1 cellular context compared by ENCODE assay signal in the genomic region with DNA sequence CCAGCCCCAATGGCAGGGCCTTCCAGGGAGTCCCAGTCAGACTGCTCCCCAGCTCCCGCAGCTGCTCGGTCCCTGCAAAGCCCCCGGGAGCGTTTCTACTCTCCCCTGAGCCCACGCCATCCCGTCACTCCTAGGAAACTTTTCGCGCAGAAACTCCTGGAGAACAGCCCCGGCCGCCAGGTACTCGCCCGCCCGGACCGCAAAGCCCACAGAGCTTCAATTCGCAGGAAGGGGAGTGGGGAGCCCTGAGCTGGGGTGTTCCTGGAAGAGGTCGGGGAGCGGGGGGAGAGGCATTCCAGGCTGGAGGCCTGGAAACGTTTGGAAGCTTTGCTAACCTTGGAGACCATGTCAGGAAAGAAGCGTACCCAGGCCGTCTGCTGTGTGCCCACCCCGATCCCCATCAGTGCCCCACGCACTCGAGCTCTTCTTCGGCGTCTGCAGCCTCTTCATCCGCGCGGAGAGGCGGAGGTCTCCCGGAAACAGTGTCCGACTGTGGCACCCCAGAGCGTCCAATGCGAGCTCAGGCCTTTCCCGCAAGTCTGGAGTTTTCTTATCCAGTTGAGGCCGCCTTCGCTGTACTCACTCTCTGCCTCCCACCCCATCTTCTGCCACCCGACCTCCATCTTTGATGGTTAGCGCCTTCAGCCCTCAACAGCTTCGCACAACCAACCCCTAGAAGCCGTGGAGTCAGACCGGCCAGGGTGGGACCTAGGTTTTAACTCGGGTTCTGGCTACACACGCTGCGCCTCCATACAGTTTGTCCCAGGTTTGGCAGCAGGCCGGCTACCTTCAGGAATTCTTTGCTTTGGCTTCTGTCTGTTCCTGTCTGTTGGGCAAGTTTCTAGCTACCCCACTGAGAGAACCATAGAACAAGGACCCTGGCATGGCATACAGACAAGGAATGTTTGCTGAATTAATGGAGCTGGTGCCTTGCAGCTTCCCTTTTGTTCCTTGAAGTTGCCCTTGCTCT.
TF ChIP-seq lines count a peak whose summit lies in the region.

No MANE protein-coding gene starts in this region.

TF ChIP-seq in K562, 482 proteins besides CTCF, POLR2A, EP300 and RAD21 (continued from another document and continues in another):
- TF ChIP-seq, protein P1, sequence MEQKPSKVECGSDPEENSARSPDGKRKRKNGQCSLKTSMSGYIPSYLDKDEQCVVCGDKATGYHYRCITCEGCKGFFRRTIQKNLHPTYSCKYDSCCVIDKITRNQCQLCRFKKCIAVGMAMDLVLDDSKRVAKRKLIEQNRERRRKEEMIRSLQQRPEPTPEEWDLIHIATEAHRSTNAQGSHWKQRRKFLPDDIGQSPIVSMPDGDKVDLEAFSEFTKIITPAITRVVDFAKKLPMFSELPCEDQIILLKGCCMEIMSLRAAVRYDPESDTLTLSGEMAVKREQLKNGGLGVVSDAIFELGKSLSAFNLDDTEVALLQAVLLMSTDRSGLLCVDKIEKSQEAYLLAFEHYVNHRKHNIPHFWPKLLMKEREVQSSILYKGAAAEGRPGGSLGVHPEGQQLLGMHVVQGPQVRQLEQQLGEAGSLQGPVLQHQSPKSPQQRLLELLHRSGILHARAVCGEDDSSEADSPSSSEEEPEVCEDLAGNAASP (IDR thresholded peaks at IDR 0.05), result no peak
- TF ChIP-seq POLR2AphosphoS5 (IDR thresholded peaks at IDR 0.05; ENCODE audit: control insufficient read depth, insufficient read depth, low read depth, low read length), result peak; percentile 35; the same call in 1 of the 2 replicates
- no peak for TF ChIP-seq RHOXF2B (CRISPR knock-in tag; conservative IDR thresholded peaks at IDR 0.05)
- no peak for TF ChIP-seq MEF2D (tag; conservative IDR thresholded peaks at IDR 0.05; ENCODE audit: low read depth)
- TF ChIP-seq ZNF197 (CRISPR knock-in tag; IDR thresholded peaks at IDR 0.05; ENCODE audit: low read depth), result no peak
- no peak for TF ChIP-seq RBM14 (IDR thresholded peaks at IDR 0.05; ENCODE audit: borderline replicate concordance, insufficient read depth, low read depth, low read length)
- no peak for TF ChIP-seq CBFA2T2 (conservative IDR thresholded peaks at IDR 0.05)
- TF ChIP-seq DEAF1 (CRISPR knock-in tag; IDR thresholded peaks at IDR 0.05), result no peak
- TF ChIP-seq KDM1A (IDR thresholded peaks at IDR 0.05), result 0 out of 4 replicates have a peak, but pooled peaks of 1 of the 2 experiments have one; percentile 7
- TF ChIP-seq ARNT (IDR thresholded peaks at IDR 0.05), result 0 out of 4 replicates have a peak, but pooled peaks of 1 of the 2 experiments have one; percentile 14
- TF ChIP-seq FOXA3 (CRISPR knock-in tag; conservative IDR thresholded peaks at IDR 0.05 in 1 of 2, IDR thresholded peaks at IDR 0.05 in 1 of 2), result no peak
- no peak for TF ChIP-seq ZNF449 (CRISPR knock-in tag; IDR thresholded peaks at IDR 0.05)
- TF ChIP-seq SAFB (IDR thresholded peaks at IDR 0.05; ENCODE audit: borderline replicate concordance, low read depth, low read length), result no peak
- no peak for TF ChIP-seq SAFB2 (IDR thresholded peaks at IDR 0.05; ENCODE audit: borderline replicate concordance, low read depth, low read length, severe bottlenecking)
- TF ChIP-seq KLF16 (IDR thresholded peaks at IDR 0.05), result no peak
- TF ChIP-seq, protein P2, sequence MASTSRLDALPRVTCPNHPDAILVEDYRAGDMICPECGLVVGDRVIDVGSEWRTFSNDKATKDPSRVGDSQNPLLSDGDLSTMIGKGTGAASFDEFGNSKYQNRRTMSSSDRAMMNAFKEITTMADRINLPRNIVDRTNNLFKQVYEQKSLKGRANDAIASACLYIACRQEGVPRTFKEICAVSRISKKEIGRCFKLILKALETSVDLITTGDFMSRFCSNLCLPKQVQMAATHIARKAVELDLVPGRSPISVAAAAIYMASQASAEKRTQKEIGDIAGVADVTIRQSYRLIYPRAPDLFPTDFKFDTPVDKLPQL (IDR thresholded peaks at IDR 0.05; ENCODE audit: extremely low read depth, insufficient read length), result no peak
- TF ChIP-seq SIX5 (IDR thresholded peaks at IDR 0.05; ENCODE audit: borderline replicate concordance in 1 of 2, insufficient read depth in 1 of 2, low read depth in 1 of 2, low read length in 2 of 2), result no peak
- no peak for TF ChIP-seq LCOR (CRISPR knock-in tag; IDR thresholded peaks at IDR 0.05)
- TF ChIP-seq SAP30 (IDR thresholded peaks at IDR 0.05; ENCODE audit: borderline replicate concordance, insufficient read depth, low read depth, low read length, poor library complexity, severe bottlenecking), result no peak
- TF ChIP-seq CREM (IDR thresholded peaks at IDR 0.05; ENCODE audit: low read depth), result no peak
- no peak for TF ChIP-seq POU5F1 (IDR thresholded peaks at IDR 0.05; ENCODE audit: borderline replicate concordance, low read depth, low read length, partially characterized antibody)
- TF ChIP-seq ZNF445 (CRISPR knock-in tag; IDR thresholded peaks at IDR 0.05; ENCODE audit: low read depth), result no peak
- no peak for TF ChIP-seq XRCC3 (IDR thresholded peaks at IDR 0.05)
- TF ChIP-seq ARID2 (IDR thresholded peaks at IDR 0.05), result no peak
- no peak for TF ChIP-seq ZHX1 (conservative IDR thresholded peaks at IDR 0.05; ENCODE audit: low read length)
- no peak for TF ChIP-seq TARDBP (IDR thresholded peaks at IDR 0.05)
- no peak for TF ChIP-seq NR2F6 (CRISPR knock-in tag; IDR thresholded peaks at IDR 0.05)
- no peak for TF ChIP-seq CREB3 (tag; conservative IDR thresholded peaks at IDR 0.05; ENCODE audit: low read depth)
- TF ChIP-seq HMGN3 (IDR thresholded peaks at IDR 0.05; ENCODE audit: borderline replicate concordance, extremely low read depth, insufficient read length, low read depth, low read length), result peak; percentile 27
- no peak for TF ChIP-seq HLTF (IDR thresholded peaks at IDR 0.05)
- TF ChIP-seq MYNN (IDR thresholded peaks at IDR 0.05), result no peak
- TF ChIP-seq MYNN (CRISPR knock-in tag; IDR thresholded peaks at IDR 0.05), result no peak
- no peak for TF ChIP-seq NR4A1 (CRISPR knock-in tag; IDR thresholded peaks at IDR 0.05)
- 0 out of 2 replicates have a peak, but pooled peaks have one; percentile 46 for TF ChIP-seq NR4A1 (tag; IDR thresholded peaks at IDR 0.05)
- no peak for TF ChIP-seq NFIC (IDR thresholded peaks at IDR 0.05)
- no peak; the same call in 1 of the 2 replicates for TF ChIP-seq MTA3 (IDR thresholded peaks at IDR 0.05; ENCODE audit: borderline replicate concordance)
- TF ChIP-seq ZNF561 (CRISPR knock-in tag; conservative IDR thresholded peaks at IDR 0.05), result no peak
- peak; percentile 3; the same call in 1 of the 2 replicates for TF ChIP-seq GABPA (tag; conservative IDR thresholded peaks at IDR 0.05; ENCODE audit: low read depth)
- TF ChIP-seq BRD4 (IDR thresholded peaks at IDR 0.05), result no peak
- no peak for TF ChIP-seq HNRNPL (IDR thresholded peaks at IDR 0.05; ENCODE audit: low read depth, low read length)
- peak; percentile 55 for TF ChIP-seq GTF2E2 (tag; IDR thresholded peaks at IDR 0.05)
- TF ChIP-seq IRF9 (tag; IDR thresholded peaks at IDR 0.05), result no peak
- TF ChIP-seq, protein P3, sequence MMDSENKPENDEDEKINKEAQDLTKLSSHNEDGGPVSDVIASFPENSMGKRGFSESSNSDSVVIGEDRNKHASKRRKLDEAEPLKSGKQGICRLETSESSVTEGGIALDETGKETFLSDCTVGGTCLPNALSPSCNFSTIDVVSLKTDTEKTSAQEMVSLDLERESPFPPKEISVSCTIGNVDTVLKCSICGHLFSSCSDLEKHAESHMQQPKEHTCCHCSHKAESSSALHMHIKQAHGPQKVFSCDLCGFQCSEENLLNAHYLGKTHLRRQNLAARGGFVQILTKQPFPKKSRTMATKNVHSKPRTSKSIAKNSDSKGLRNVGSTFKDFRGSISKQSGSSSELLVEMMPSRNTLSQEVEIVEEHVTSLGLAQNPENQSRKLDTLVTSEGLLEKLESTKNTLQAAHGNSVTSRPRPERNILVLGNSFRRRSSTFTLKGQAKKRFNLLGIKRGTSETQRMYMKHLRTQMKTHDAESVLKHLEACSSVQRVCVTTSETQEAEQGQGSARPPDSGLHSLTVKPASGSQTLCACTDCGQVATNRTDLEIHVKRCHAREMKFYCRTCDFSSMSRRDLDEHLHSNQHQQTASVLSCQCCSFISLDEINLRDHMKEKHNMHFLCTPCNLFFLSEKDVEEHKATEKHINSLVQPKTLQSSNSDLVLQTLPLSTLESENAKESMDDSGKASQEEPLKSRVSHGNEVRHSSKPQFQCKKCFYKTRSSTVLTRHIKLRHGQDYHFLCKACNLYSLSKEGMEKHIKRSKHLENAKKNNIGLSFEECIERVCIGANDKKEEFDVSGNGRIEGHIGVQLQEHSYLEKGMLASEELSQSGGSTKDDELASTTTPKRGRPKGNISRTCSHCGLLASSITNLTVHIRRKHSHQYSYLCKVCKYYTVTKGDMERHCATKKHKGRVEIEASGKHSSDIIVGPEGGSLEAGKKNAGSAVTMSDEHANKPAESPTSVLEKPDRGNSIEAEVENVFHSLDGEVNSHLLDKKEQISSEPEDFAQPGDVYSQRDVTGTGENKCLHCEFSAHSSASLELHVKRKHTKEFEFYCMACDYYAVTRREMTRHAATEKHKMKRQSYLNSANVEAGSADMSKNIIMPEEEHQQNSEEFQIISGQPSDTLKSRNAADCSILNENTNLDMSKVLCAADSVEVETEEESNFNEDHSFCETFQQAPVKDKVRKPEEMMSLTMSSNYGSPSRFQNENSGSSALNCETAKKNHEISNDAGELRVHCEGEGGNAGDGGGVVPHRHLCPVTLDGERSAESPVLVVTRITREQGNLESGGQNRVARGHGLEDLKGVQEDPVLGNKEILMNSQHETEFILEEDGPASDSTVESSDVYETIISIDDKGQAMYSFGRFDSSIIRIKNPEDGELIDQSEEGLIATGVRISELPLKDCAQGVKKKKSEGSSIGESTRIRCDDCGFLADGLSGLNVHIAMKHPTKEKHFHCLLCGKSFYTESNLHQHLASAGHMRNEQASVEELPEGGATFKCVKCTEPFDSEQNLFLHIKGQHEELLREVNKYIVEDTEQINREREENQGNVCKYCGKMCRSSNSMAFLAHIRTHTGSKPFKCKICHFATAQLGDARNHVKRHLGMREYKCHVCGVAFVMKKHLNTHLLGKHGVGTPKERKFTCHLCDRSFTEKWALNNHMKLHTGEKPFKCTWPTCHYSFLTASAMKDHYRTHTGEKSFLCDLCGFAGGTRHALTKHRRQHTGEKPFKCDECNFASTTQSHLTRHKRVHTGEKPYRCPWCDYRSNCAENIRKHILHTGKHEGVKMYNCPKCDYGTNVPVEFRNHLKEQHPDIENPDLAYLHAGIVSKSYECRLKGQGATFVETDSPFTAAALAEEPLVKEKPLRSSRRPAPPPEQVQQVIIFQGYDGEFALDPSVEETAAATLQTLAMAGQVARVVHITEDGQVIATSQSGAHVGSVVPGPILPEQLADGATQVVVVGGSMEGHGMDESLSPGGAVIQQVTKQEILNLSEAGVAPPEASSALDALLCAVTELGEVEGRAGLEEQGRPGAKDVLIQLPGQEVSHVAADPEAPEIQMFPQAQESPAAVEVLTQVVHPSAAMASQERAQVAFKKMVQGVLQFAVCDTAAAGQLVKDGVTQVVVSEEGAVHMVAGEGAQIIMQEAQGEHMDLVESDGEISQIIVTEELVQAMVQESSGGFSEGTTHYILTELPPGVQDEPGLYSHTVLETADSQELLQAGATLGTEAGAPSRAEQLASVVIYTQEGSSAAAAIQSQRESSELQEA (IDR thresholded peaks at IDR 0.05; ENCODE audit: low read depth), result no peak
